12 cellular contexts compared by ENCODE assay signal in genomic region chr10:46325021-46325420, GRCh38. TPM values are rescaled to one million over a fixed set of nuclear protein-coding genes. Genes with fewer than 3 reads are reported as not detected.
DNase-seq lines count a peak whose midpoint lies in the region; ATAC-seq and TF ChIP-seq lines count a peak whose summit lies in the region.
"Had no signal": no experiment of that assay in that cellular context is flagged by ENCODE, and none has a peak within 500 bp of the region (broad histone marks: within the 10 kb centered on the region; RNA-seq: fewer than 3 reads in every experiment).

No MANE protein-coding gene starts in this region.

- no peaks in the 10 kb centered on the region for H3K36me3 ChIP-seq in left ventricle myocardium inferior

- H3K36me3 Mint-ChIP-seq in activated CD4-positive, alpha-beta T cell treated with anti-CD3 and anti-CD28 coated beads, Interleukin-2, amount 10 ng/mL, durations not matched to agents 24 days and 14 days (ENCODE audit: low read depth) = no peaks in the 10 kb centered on the region
- H3K36me3 Mint-ChIP-seq in activated CD4-positive, alpha-beta T cell treated with anti-CD3 and anti-CD28 coated beads, Interleukin-2, amount 10 ng/mL, durations not matched to agents 7 days and 5 days (ENCODE audit: low read depth) = no peaks in the 10 kb centered on the region
- H3K36me3 Mint-ChIP-seq in type B pancreatic cell = no peaks in the 10 kb centered on the region

- POLR2A ChIA-PET in activated CD4-positive, alpha-beta T cell treated with anti-CD3 and anti-CD28 coated beads, Interleukin-2, amount 10 ng/mL, durations not matched to agents 7 days and 5 days (lab: Charles Lee) = no interaction called here

- in situ Hi-C loops in SK-MEL-5 (cut with HindIII; ENCODE audit: low pct_unique_long_range_greater_than_20kb, low sequenced_read_pairs) = no loop called here

- H3K9me3 ChIP-seq in left ventricle myocardium inferior (replicated peaks) = no peaks in the 10 kb centered on the region

- intact Hi-C loops in activated CD4-positive, alpha-beta T cell treated with anti-CD3 and anti-CD28 coated beads, Interleukin-2, amount 10 ng/mL, durations not matched to agents 24 days and 14 days (cut with micrococcal nuclease) = no loop called here
- intact Hi-C loops in left ventricle myocardium inferior (cut with micrococcal nuclease) (no loop called here), left colon (cut with DNase I, micrococcal nuclease) (no loop called here)

- TF ChIP-seq CTCF in left ventricle myocardium inferior (IDR thresholded peaks at IDR 0.05; ENCODE audit: borderline replicate concordance) (peak; percentile 65), type B pancreatic cell (conservative IDR thresholded peaks at IDR 0.05) (peak; percentile 38)

- CTCF ChIA-PET in activated CD4-positive, alpha-beta T cell treated with anti-CD3 and anti-CD28 coated beads, Interleukin-2, amount 10 ng/mL, durations not matched to agents 7 days and 5 days (lab: Charles Lee) = interaction anchor here (0.9 kb wide), 1 partner anchor 1090 kb away, joined by 3 read pairs; no protein-coding TSS in a partner anchor

- H3K4me1 Mint-ChIP-seq in activated CD4-positive, alpha-beta T cell treated with anti-CD3 and anti-CD28 coated beads, Interleukin-2, amount 10 ng/mL, durations not matched to agents 24 days and 14 days = no peaks in the 10 kb centered on the region
- H3K4me1 Mint-ChIP-seq in activated CD4-positive, alpha-beta T cell treated with anti-CD3 and anti-CD28 coated beads, Interleukin-2, amount 10 ng/mL, durations not matched to agents 7 days and 5 days = no peaks in the 10 kb centered on the region
- H3K4me1 Mint-ChIP-seq in type B pancreatic cell (ENCODE audit: unreplicated experiment) = peaks cover 3% of the 10 kb centered on the region

- no peak overlapping the region for H3K4me3 ChIP-seq in left ventricle myocardium inferior

- peaks cover 6% of the 10 kb centered on the region for H3K27me3 ChIP-seq in left ventricle myocardium inferior (ENCODE audit: low read depth)

- peaks cover 21% of the 10 kb centered on the region for H3K27me3 Mint-ChIP-seq in activated CD4-positive, alpha-beta T cell treated with anti-CD3 and anti-CD28 coated beads, Interleukin-2, amount 10 ng/mL, durations not matched to agents 24 days and 14 days
- peaks cover 6% of the 10 kb centered on the region for H3K27me3 Mint-ChIP-seq in activated CD4-positive, alpha-beta T cell treated with anti-CD3 and anti-CD28 coated beads, Interleukin-2, amount 10 ng/mL, durations not matched to agents 7 days and 5 days
- peaks cover 16% of the 10 kb centered on the region for H3K27me3 Mint-ChIP-seq in type B pancreatic cell

- DNase-seq in activated CD4-positive, alpha-beta T cell treated with anti-CD3 and anti-CD28 coated beads, Interleukin-2, amount 10 ng/mL, durations not matched to agents 24 days and 14 days = peak; percentile 53
- DNase-seq in activated CD4-positive, alpha-beta T cell treated with anti-CD3 and anti-CD28 coated beads, Interleukin-2, amount 10 ng/mL, durations not matched to agents 7 days and 5 days = no peak
- DNase-seq in SK-MEL-5 (ENCODE audit: low read depth, low spot score) = peak; percentile 27
- no peak for DNase-seq in left ventricle myocardium inferior
- no peak for DNase-seq in type B pancreatic cell (ENCODE audit: extremely low spot score, unreplicated experiment)
- no peak for DNase-seq in left colon
- DNase-seq: activated gamma-delta T cell treated with Interleukin-2 at 50 U/mL for 16 hours; effector CD4-positive, alpha-beta T cell; NCI-H526 had no signal

- H3K27ac Mint-ChIP-seq in activated CD4-positive, alpha-beta T cell treated with anti-CD3 and anti-CD28 coated beads, Interleukin-2, amount 10 ng/mL, durations not matched to agents 24 days and 14 days = no peak overlapping the region
- no peak overlapping the region for H3K27ac Mint-ChIP-seq in activated CD4-positive, alpha-beta T cell treated with anti-CD3 and anti-CD28 coated beads, Interleukin-2, amount 10 ng/mL, durations not matched to agents 7 days and 5 days
- no peak overlapping the region for H3K27ac Mint-ChIP-seq in type B pancreatic cell

- no peak for ATAC-seq in GM18502 (IDR thresholded peaks at IDR 0.05; ENCODE audit: poor library complexity, unreplicated experiment)
- no peak for ATAC-seq in left colon
- no peak for ATAC-seq in GM21737 (IDR thresholded peaks at IDR 0.05; ENCODE audit: unreplicated experiment)

- no peak overlapping the region for H3K27ac ChIP-seq in left ventricle myocardium inferior (replicated peaks)

- H3K9me3 Mint-ChIP-seq in activated CD4-positive, alpha-beta T cell treated with anti-CD3 and anti-CD28 coated beads, Interleukin-2, amount 10 ng/mL, durations not matched to agents 24 days and 14 days = no peaks in the 10 kb centered on the region
- no peaks in the 10 kb centered on the region for H3K9me3 Mint-ChIP-seq in activated CD4-positive, alpha-beta T cell treated with anti-CD3 and anti-CD28 coated beads, Interleukin-2, amount 10 ng/mL, durations not matched to agents 7 days and 5 days
- H3K9me3 Mint-ChIP-seq in type B pancreatic cell = no peaks in the 10 kb centered on the region

- H3K4me1 ChIP-seq in left ventricle myocardium inferior = no peaks in the 10 kb centered on the region

- H3K4me3 Mint-ChIP-seq in activated CD4-positive, alpha-beta T cell treated with anti-CD3 and anti-CD28 coated beads, Interleukin-2, amount 10 ng/mL, durations not matched to agents 24 days and 14 days = no peak overlapping the region
- no peak overlapping the region for H3K4me3 Mint-ChIP-seq in activated CD4-positive, alpha-beta T cell treated with anti-CD3 and anti-CD28 coated beads, Interleukin-2, amount 10 ng/mL, durations not matched to agents 7 days and 5 days
- H3K4me3 Mint-ChIP-seq in type B pancreatic cell = no peak overlapping the region

RNA-seq across cellular contexts. Expression of gene ANTXRL, which starts 38.2 kb away (rescaled TPM):
- total RNA-seq in activated CD4-positive, alpha-beta T cell treated with anti-CD3 and anti-CD28 coated beads, Interleukin-2, amount 10 ng/mL, durations not matched to agents 24 days and 14 days = not detected in 2 replicates
- total RNA-seq in activated CD4-positive, alpha-beta T cell treated with anti-CD3 and anti-CD28 coated beads, Interleukin-2, amount 10 ng/mL, durations not matched to agents 7 days and 5 days = under 1 TPM; 0.52 to 0.57 TPM
- total RNA-seq in SK-MEL-5 (2014; rRNA removed; shearing (Covaris generic)) = not detected in 2 replicates
- 0.05 TPM in 2 replicates for polyA plus RNA-seq in SK-MEL-5 (2015; cell fraction: cytosol; rRNA removed)
- 4.7 TPM in 1 of 2 replicates, not detected in the other for polyA plus RNA-seq in SK-MEL-5 (2015; cell fraction: nucleus; rRNA removed)
- total RNA-seq in left ventricle myocardium inferior (not detected), type B pancreatic cell (ENCODE audit: low replicate concordance) (not detected in 2 replicates), left colon (not detected)
- total RNA-seq: lung microvascular endothelial cell had no signal

RNA-seq across cellular contexts. Expression of gene ANXA8L1, which starts 50.6 kb away (rescaled TPM):
- not detected in 2 replicates for total RNA-seq in activated CD4-positive, alpha-beta T cell treated with anti-CD3 and anti-CD28 coated beads, Interleukin-2, amount 10 ng/mL, durations not matched to agents 24 days and 14 days
- under 1 TPM; 0.15 to 0.23 TPM for total RNA-seq in activated CD4-positive, alpha-beta T cell treated with anti-CD3 and anti-CD28 coated beads, Interleukin-2, amount 10 ng/mL, durations not matched to agents 7 days and 5 days
- not detected in 2 replicates for total RNA-seq in SK-MEL-5 (2014; rRNA removed; shearing (Covaris generic))
- not detected in 2 replicates for polyA plus RNA-seq in SK-MEL-5 (2015; cell fraction: cytosol; rRNA removed)
- not detected in 2 replicates for polyA plus RNA-seq in SK-MEL-5 (2015; cell fraction: nucleus; rRNA removed)
- total RNA-seq in left ventricle myocardium inferior (not detected), type B pancreatic cell (ENCODE audit: low replicate concordance) (0.97 and 3.9 TPM in 2 replicates), left colon (not detected)
- total RNA-seq: lung microvascular endothelial cell had no signal

Comparison
In these comparisons a context has a peak if more than half of its experiments do, and no peak if none do; other contexts are left out.
1. DNase-seq: peak in activated CD4-positive, alpha-beta T cell treated with anti-CD3 and anti-CD28 coated beads, Interleukin-2, amount 10 ng/mL, durations not matched to agents 24 days and 14 days (single experiment) and SK-MEL-5 (single experiment); none in activated CD4-positive, alpha-beta T cell treated with anti-CD3 and anti-CD28 coated beads, Interleukin-2, amount 10 ng/mL, durations not matched to agents 7 days and 5 days (single experiment), left ventricle myocardium inferior (single experiment), type B pancreatic cell (single experiment) and left colon (0 of 2).